ENCODE assay signal across 13 cellular contexts in genomic region chr2:44269831-44270230, GRCh38. TPM values are rescaled to one million over a fixed set of nuclear protein-coding genes. Genes with fewer than 3 reads are reported as not detected.
"Had no signal": no experiment of that assay in that cellular context is flagged by ENCODE, and none has a peak within 500 bp of the region (broad histone marks: within the 10 kb centered on the region; RNA-seq: fewer than 3 reads in every experiment).

No MANE protein-coding gene starts in this region.

- H3K4me1 ChIP-seq: stomach, upper lobe of left lung had no signal

- H3K9me3 Mint-ChIP-seq: activated T-helper 1 cell treated with anti-CD3 and anti-CD28 coated beads, Interleukin-12 subunit alpha, Interleukin-12 subunit beta, Interleukin-2, Interleukin-4 antibody, amounts not matched to agents 30 ng/mL and 10 ng/mL and 1 ng/mL, durations not matched to agents 14 hours and 24 hours and 36 hours had no signal

- H3K27ac Mint-ChIP-seq: activated CD4-positive, alpha-beta T cell treated with anti-CD3 and anti-CD28 coated beads for 36 hours; activated CD8-positive, alpha-beta T cell treated with anti-CD3 and anti-CD28 coated beads, Interleukin-2, amount 10 ng/mL, durations not matched to agents 7 days and 5 days; activated T-helper 1 cell treated with anti-CD3 and anti-CD28 coated beads, Interleukin-12 subunit alpha, Interleukin-12 subunit beta, Interleukin-2, Interleukin-4 antibody, amounts not matched to agents 30 ng/mL and 10 ng/mL and 1 ng/mL, durations not matched to agents 14 hours and 24 hours and 36 hours; nephron progenitor cell had no signal

- H3K36me3 ChIP-seq: cardiac muscle cell, SJCRH30, stomach, upper lobe of left lung had no signal

- ATAC-seq: activated CD4-positive, alpha-beta T cell treated with anti-CD3 and anti-CD28 coated beads for 36 hours; activated CD8-positive, alpha-beta T cell treated with anti-CD3 and anti-CD28 coated beads, Interleukin-2, amount 10 ng/mL, durations not matched to agents 7 days and 5 days had no signal

- H3K4me3 ChIP-seq: cardiac muscle cell, coronary artery, lung, SJCRH30, stomach, upper lobe of left lung had no signal

- H3K4me3 Mint-ChIP-seq: activated CD4-positive, alpha-beta T cell treated with anti-CD3 and anti-CD28 coated beads for 36 hours; activated CD8-positive, alpha-beta T cell treated with anti-CD3 and anti-CD28 coated beads, Interleukin-2, amount 10 ng/mL, durations not matched to agents 7 days and 5 days; activated T-helper 1 cell treated with anti-CD3 and anti-CD28 coated beads, Interleukin-12 subunit alpha, Interleukin-12 subunit beta, Interleukin-2, Interleukin-4 antibody, amounts not matched to agents 30 ng/mL and 10 ng/mL and 1 ng/mL, durations not matched to agents 14 hours and 24 hours and 36 hours; nephron progenitor cell had no signal

- H3K27me3 ChIP-seq: cardiac muscle cell, SJCRH30, stomach, upper lobe of left lung had no signal

- H3K9me3 ChIP-seq: SJCRH30, stomach, upper lobe of left lung had no signal

- H3K27ac ChIP-seq: cardiac muscle cell, SJCRH30, stomach, upper lobe of left lung had no signal

- DNase-seq: activated CD4-positive, alpha-beta T cell treated with anti-CD3 and anti-CD28 coated beads for 36 hours; activated CD8-positive, alpha-beta T cell treated with anti-CD3 and anti-CD28 coated beads, Interleukin-2, amount 10 ng/mL, durations not matched to agents 7 days and 5 days; activated naive CD4-positive, alpha-beta T cell; effector memory CD4-positive, alpha-beta T cell; nephron progenitor cell; stimulated activated CD4-positive, alpha-beta T cell treated with anti-CD3 and anti-CD28 coated beads, Interleukin-4, amount 100 ng/mL, for 4 hours; stomach had no signal

- H3K4me1 Mint-ChIP-seq: activated CD4-positive, alpha-beta T cell treated with anti-CD3 and anti-CD28 coated beads for 36 hours had no signal

- H3K27me3 Mint-ChIP-seq: activated CD4-positive, alpha-beta T cell treated with anti-CD3 and anti-CD28 coated beads for 36 hours had no signal

RNA-seq across cellular contexts. Expression of gene SLC3A1, which starts 5.4 kb away (rescaled TPM):
- total RNA-seq: activated CD4-positive, alpha-beta T cell treated with anti-CD3 and anti-CD28 coated beads for 36 hours; activated CD8-positive, alpha-beta T cell treated with anti-CD3 and anti-CD28 coated beads, Interleukin-2, amount 10 ng/mL, durations not matched to agents 7 days and 5 days; activated T-helper 1 cell treated with anti-CD3 and anti-CD28 coated beads, Interleukin-12 subunit alpha, Interleukin-12 subunit beta, Interleukin-2, Interleukin-4 antibody, amounts not matched to agents 30 ng/mL and 10 ng/mL and 1 ng/mL, durations not matched to agents 14 hours and 24 hours and 36 hours; cardiac muscle cell; SJCRH30 had no signal
